In the genomic region with DNA sequence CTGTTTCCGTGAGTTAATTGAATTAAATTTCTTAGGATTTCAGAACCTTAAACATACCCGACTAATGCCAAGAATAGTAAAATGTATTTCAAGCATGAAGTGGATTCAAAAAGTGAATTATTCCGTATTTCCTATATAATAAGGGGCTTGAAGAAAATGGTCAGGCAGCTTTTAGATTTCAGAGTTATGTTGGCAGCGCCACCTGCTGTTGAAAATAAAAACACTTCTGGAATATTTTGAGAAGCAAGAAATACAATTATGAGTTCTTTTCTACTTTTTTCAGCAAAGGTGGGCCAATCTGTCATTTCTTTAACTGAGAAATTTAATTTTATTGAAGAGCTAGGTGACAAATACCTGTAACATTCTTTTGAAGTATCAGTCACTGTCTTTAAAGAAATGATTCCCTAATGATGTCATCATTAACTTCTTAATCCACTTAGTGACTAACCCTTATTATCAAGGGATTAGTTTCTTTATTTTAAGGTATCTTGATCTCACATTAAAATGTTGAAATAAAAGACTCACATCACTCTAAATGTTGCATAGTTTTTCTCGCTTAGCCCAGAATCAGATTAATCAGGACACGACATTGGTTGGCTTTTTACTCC, we compare ENCODE assay signal across 9 cellular contexts.
A peak's percentile ranks its signal among the peaks of the same experiment; 100 is the strongest.
DNase-seq lines count a peak whose midpoint lies in the region; ATAC-seq, FAIRE-seq and TF ChIP-seq lines count a peak whose summit lies in the region.
"Had no signal": no experiment of that assay in that cellular context is flagged by ENCODE, and none has a peak within 500 bp of the region (broad histone marks: within the 10 kb centered on the region; RNA-seq: fewer than 3 reads in every experiment).

No MANE protein-coding gene starts in this region.

- no peak for DNase-seq in D721Med (ENCODE audit: insufficient read length, low spot score)
- peak in 1 of 2 experiments; percentile 17 for DNase-seq in HL-60 (ENCODE audit: low read depth in 1 of 2, low spot score in 1 of 2)
- DNase-seq in RKO (ENCODE audit: low spot score): peak; percentile 40
- peak; percentile 59 to 81 for DNase-seq in erythroblast (lab: John Stamatoyannopoulos, UW)
- peak; percentile 56 for DNase-seq in pons (ENCODE audit: low spot score)
- no peak for DNase-seq in activated T-cell treated with anti-CD3 and anti-CD28 coated beads, Interleukin-2, amount 50 U/mL, for 24 hours
- no peak for DNase-seq in GM19239 (ENCODE audit: insufficient read length, low spot score)

- H3K27me3 ChIP-seq in HL-60 (ENCODE audit: insufficient read depth, poor library complexity, severe bottlenecking): no peaks in the 10 kb centered on the region

- no peak overlapping the region for H3K27ac Mint-ChIP-seq in activated T-cell treated with anti-CD3 and anti-CD28 coated beads, Interleukin-2, amount 50 U/mL, for 24 hours
- H3K27ac Mint-ChIP-seq: naive thymus-derived CD8-positive, alpha-beta T cell had no signal

- no peak overlapping the region for H3K4me3 Mint-ChIP-seq in activated T-cell treated with anti-CD3 and anti-CD28 coated beads, Interleukin-2, amount 50 U/mL, for 24 hours
- H3K4me3 Mint-ChIP-seq: naive thymus-derived CD8-positive, alpha-beta T cell had no signal

- H3K36me3 Mint-ChIP-seq in activated T-cell treated with anti-CD3 and anti-CD28 coated beads, Interleukin-2, amount 50 U/mL, for 24 hours (ENCODE audit: low read depth): no peaks in the 10 kb centered on the region
- H3K36me3 Mint-ChIP-seq: naive thymus-derived CD8-positive, alpha-beta T cell had no signal

- FAIRE-seq in D721Med (lab: Jason Lieb, UNC) (no peak), GM19239 (lab: Jason Lieb, UNC) (no peak)

- H3K9me3 Mint-ChIP-seq in activated T-cell treated with anti-CD3 and anti-CD28 coated beads, Interleukin-2, amount 50 U/mL, for 24 hours: no peaks in the 10 kb centered on the region
- H3K9me3 Mint-ChIP-seq: naive thymus-derived CD8-positive, alpha-beta T cell had no signal

- no peak for TF ChIP-seq POLR2A in erythroblast (IDR thresholded peaks at IDR 0.05; ENCODE audit: low read length)

- H3K4me1 Mint-ChIP-seq in activated T-cell treated with anti-CD3 and anti-CD28 coated beads, Interleukin-2, amount 50 U/mL, for 24 hours (ENCODE audit: low read depth): peaks cover 18% of the 10 kb centered on the region

- ATAC-seq in GM18867 (IDR thresholded peaks at IDR 0.05; ENCODE audit: unreplicated experiment): no peak
- ATAC-seq: naive thymus-derived CD8-positive, alpha-beta T cell had no signal

- no peak overlapping the region for H3K4me3 ChIP-seq in HL-60 (replicated peaks; ENCODE audit: insufficient read depth, low read length)

- peak; percentile 64 for TF ChIP-seq CTCF in D721Med (IDR thresholded peaks at IDR 0.05; ENCODE audit: insufficient read depth, missing control alignments)
- peak; percentile 35 for TF ChIP-seq CTCF in HL-60 (IDR thresholded peaks at IDR 0.05; ENCODE audit: insufficient read depth, low read length)

- no peak overlapping the region for H3K27ac ChIP-seq in HL-60 (replicated peaks)

- no peaks in the 10 kb centered on the region for H3K27me3 Mint-ChIP-seq in activated T-cell treated with anti-CD3 and anti-CD28 coated beads, Interleukin-2, amount 50 U/mL, for 24 hours

Comparison
In these comparisons a context has a peak if more than half of its experiments do, and no peak if none do; other contexts are left out.
1. DNase-seq: peak in RKO (single experiment), erythroblast (2 of 2) and pons (single experiment); none in D721Med (single experiment), activated T-cell treated with anti-CD3 and anti-CD28 coated beads, Interleukin-2, amount 50 U/mL, for 24 hours (single experiment) and GM19239 (single experiment).